ENCODE assay signal across 25 cellular contexts in genomic region chr20:19920388-19921138, GRCh38.
DNase-seq lines count a peak whose midpoint lies in the region; FAIRE-seq and TF ChIP-seq lines count a peak whose summit lies in the region.
"Had no signal": no experiment of that assay in that cellular context is flagged by ENCODE, and none has a peak within 500 bp of the region (broad histone marks: within the 10 kb centered on the region; RNA-seq: fewer than 3 reads in every experiment).

No MANE protein-coding gene starts in this region.

- H3K18ac ChIP-seq in trophoblast cell (ENCODE audit: low read length): no peak overlapping the region

- H3K27me3 ChIP-seq in adrenal gland (no peaks in the 10 kb centered on the region), trophoblast cell (ENCODE audit: insufficient read depth, low read length) (no peaks in the 10 kb centered on the region)

- H3K4me3 ChIP-seq in adrenal gland (no peak overlapping the region), kidney (ENCODE audit: low read length in 2 of 2) (no peak overlapping the region), trophoblast cell (ENCODE audit: low read depth, low read length) (no peak overlapping the region)
- H3K4me3 ChIP-seq: A549 had no signal

- intact Hi-C loops in adrenal gland (cut with DNase I): loop anchor here in 1 of 2 donors (10.0 kb wide), 1 partner anchor 74 kb away; no protein-coding TSS in a partner anchor
- intact Hi-C loops in kidney (cut with DNase I): no loop called here

- no peak overlapping the region for H4K8ac ChIP-seq in trophoblast cell (ENCODE audit: low read depth, low read length)

- H3K36me3 ChIP-seq in adrenal gland (replicated peaks in 1 of 2) (no peaks in the 10 kb centered on the region), kidney (ENCODE audit: control insufficient read depth in 1 of 2, insufficient read depth in 2 of 2, low read length in 2 of 2) (no peaks in the 10 kb centered on the region), trophoblast cell (ENCODE audit: control insufficient read depth in 1 of 2, insufficient read depth in 2 of 2, low read length in 2 of 2) (peaks cover 0 to 2% of the 10 kb centered on the region in 2 experiments)
- H3K36me3 ChIP-seq: BE2C had no signal

- no peak for TF ChIP-seq POLR2A in adrenal gland (IDR thresholded peaks at IDR 0.05)

- H3K27ac ChIP-seq in C4-2B (peak overlapping the region; percentile 39), adrenal gland (peak overlapping the region in 4 of 5 donors; percentile 1 to 34 (median 20)), kidney (ENCODE audit: low read depth in 2 of 2, low read length in 2 of 2) (no peak overlapping the region), trophoblast cell (ENCODE audit: low read depth, low read length) (no peak overlapping the region)
- H3K27ac ChIP-seq: VCaP had no signal

- no peak overlapping the region for H2BK5ac ChIP-seq in trophoblast cell (ENCODE audit: low read depth, low read length, poor library complexity)

- FAIRE-seq in kidney (lab: Jason Lieb, UNC): no peak
- FAIRE-seq: A549, bronchial epithelial cell, D721Med, GM18507, keratinocyte, urothelium cell line had no signal

- H4K12ac ChIP-seq in trophoblast cell (ENCODE audit: low read depth, low read length): no peak overlapping the region

- H3K4me1 ChIP-seq in adrenal gland (replicated peaks in 1 of 2) (peaks cover 9 to 28% of the 10 kb centered on the region in 2 donors), kidney (ENCODE audit: control insufficient read depth in 1 of 2, insufficient read depth in 1 of 2, low read depth in 1 of 2, low read length in 2 of 2) (peaks cover 5 to 6% of the 10 kb centered on the region in 2 donors), trophoblast cell (ENCODE audit: control insufficient read depth in 1 of 2, insufficient read depth in 2 of 2, low read length in 2 of 2) (peaks cover under 1 to 4% of the 10 kb centered on the region in 2 experiments)
- H3K4me1 ChIP-seq: BE2C had no signal

- 70 to 74% (median 73%) methylated on average over 14 of the region's 14 CpGs for WGBS in adrenal gland, 4 donors
- WGBS in trophoblast cell (ENCODE audit: extremely low coverage, insufficient coverage, insufficient read length): no CpG with 5 or more reads among the region's 14 CpGs

- H3K9ac ChIP-seq in kidney (ENCODE audit: low read length in 2 of 2) (no peak overlapping the region), trophoblast cell (ENCODE audit: low read length) (no peak overlapping the region)

- H3K4ac ChIP-seq in trophoblast cell (ENCODE audit: low read depth, low read length): no peak overlapping the region

- H3K79me1 ChIP-seq in trophoblast cell (ENCODE audit: low read length): no peaks in the 10 kb centered on the region

- peak in 3 of 7 donors; percentile 40 to 67 (median 56) for DNase-seq in adrenal gland
- peak; percentile 48 for DNase-seq in kidney
- DNase-seq in trophoblast cell: no peak
- DNase-seq in DMS53 (lab: John Stamatoyannopoulos, UW): no peak
- no peak for DNase-seq in NCI-H146 treated with DMSO at 0.1 percent for 48 hours (lab: John Stamatoyannopoulos, UW; ENCODE audit: unreplicated experiment)
- no peak for DNase-seq in NK-92 (lab: John Stamatoyannopoulos, UW; ENCODE audit: unreplicated experiment)
- DNase-seq in mesenteric fat pad (ENCODE audit: low spot score): no peak
- DNase-seq: activated CD4-positive, alpha-beta T cell treated with anti-CD3 and anti-CD28 coated beads, Interleukin-2, amount 50 U/mL, for 4 hours; activated CD8-positive, alpha-beta memory T cell treated with anti-CD3 and anti-CD28 coated beads, Interleukin-2, amount 50 U/mL, for 48 hours; activated effector memory CD4-positive, alpha-beta T cell treated with Interleukin-2 at 50 U/mL for 16 hours; BE2C; dermis blood vessel endothelial cell; foreskin fibroblast; NCI-H146; NCI-H748 treated with DMSO at 0.1 percent for 48 hours; stimulated activated CD8-positive, alpha-beta memory T cell treated with anti-CD3 and anti-CD28 coated beads, Interleukin-4, amount 100 ng/mL, for 48 hours; T-helper 17 cell had no signal

- no peaks in the 10 kb centered on the region for H3K79me2 ChIP-seq in trophoblast cell (ENCODE audit: control insufficient read depth, insufficient read depth, low read length, poor library complexity)

- H2BK120ac ChIP-seq in trophoblast cell (ENCODE audit: insufficient read depth, low read length, poor library complexity): no peak overlapping the region

- H3K14ac ChIP-seq in trophoblast cell (ENCODE audit: low read length): no peak overlapping the region

- no peak overlapping the region for H2AK5ac ChIP-seq in trophoblast cell (ENCODE audit: low read length)

- H2AFZ ChIP-seq in trophoblast cell (ENCODE audit: insufficient read depth, low read length, poor library complexity): no peak overlapping the region

- no peak for TF ChIP-seq CTCF in C4-2B (conservative IDR thresholded peaks at IDR 0.05)
- TF ChIP-seq CTCF in adrenal gland (IDR thresholded peaks at IDR 0.05): no peak
- TF ChIP-seq CTCF in kidney (IDR thresholded peaks at IDR 0.05; ENCODE audit: borderline replicate concordance, extremely low read depth, insufficient read depth): no peak

- H4K91ac ChIP-seq in trophoblast cell (ENCODE audit: low read depth, low read length): no peak overlapping the region

- H3K9me3 ChIP-seq in adrenal gland (replicated peaks in 1 of 3) (no peaks in the 10 kb centered on the region), kidney (ENCODE audit: control insufficient read depth in 1 of 2, low read length in 2 of 2) (no peaks in the 10 kb centered on the region), trophoblast cell (ENCODE audit: insufficient read depth, low read depth, low read length) (no peaks in the 10 kb centered on the region)
- H3K9me3 ChIP-seq: A549, BE2C had no signal

- no peak overlapping the region for H3K23ac ChIP-seq in trophoblast cell (ENCODE audit: low read length)

- no peak overlapping the region for H3K4me2 ChIP-seq in trophoblast cell (ENCODE audit: low read length)
- H3K4me2 ChIP-seq: A549 had no signal

- peak overlapping the region; percentile 8 for H2BK12ac ChIP-seq in trophoblast cell (ENCODE audit: low read length)

Comparison
In these comparisons a context has a peak if more than half of its experiments do, and no peak if none do; other contexts are left out.
1. H3K27ac ChIP-seq: peak in C4-2B (single experiment) and adrenal gland (4 of 5); none in kidney (0 of 2) and trophoblast cell (single experiment).